19 cellular contexts compared by ENCODE assay signal in the genomic region with DNA sequence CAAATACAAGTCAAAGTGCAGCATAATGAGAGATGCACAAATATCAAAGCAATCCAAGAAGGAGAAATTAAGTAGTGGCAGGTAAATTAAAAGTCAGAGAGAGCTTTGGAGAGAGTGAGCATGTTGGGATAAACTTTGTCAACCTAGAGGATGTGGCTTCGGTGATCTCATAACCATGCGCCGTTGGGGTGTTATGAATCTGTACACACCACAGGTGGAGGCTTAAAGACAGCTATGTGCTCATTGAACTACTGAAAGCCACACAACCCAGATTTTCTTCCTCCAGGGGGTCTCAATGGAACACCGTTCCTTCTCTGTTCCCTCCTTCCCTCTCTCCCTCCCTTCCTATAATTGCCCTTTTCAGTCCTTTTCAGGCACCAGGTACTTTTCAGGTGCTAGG. TPM values are rescaled to one million over a fixed set of nuclear protein-coding genes. Genes with fewer than 3 reads are reported as not detected.
DNase-seq lines count a peak whose midpoint lies in the region; ATAC-seq and TF ChIP-seq lines count a peak whose summit lies in the region.
"Had no signal": no experiment of that assay in that cellular context is flagged by ENCODE, and none has a peak within 500 bp of the region (broad histone marks: within the 10 kb centered on the region; RNA-seq: fewer than 3 reads in every experiment).

No MANE protein-coding gene starts in this region.

- no peak overlapping the region for H3K27ac Mint-ChIP-seq in activated CD4-positive, alpha-beta T cell treated with anti-CD3 and anti-CD28 coated beads, Interleukin-2, amount 10 ng/mL, durations not matched to agents 24 days and 14 days
- H3K27ac Mint-ChIP-seq: activated CD4-positive, alpha-beta T cell treated with anti-CD3 and anti-CD28 coated beads, Interleukin-2, amount 10 ng/mL, durations not matched to agents 7 days and 5 days; activated T-helper 2 cell treated with anti-CD3 and anti-CD28 coated beads, Interferon-gamma antibody, Interleukin-2, Interleukin-4, amounts not matched to agents 10 μg/mL and 5 μg/mL and 100 μg/mL, durations not matched to agents 14 hours and 24 hours and 36 hours; CD4-positive, CD25-positive, alpha-beta regulatory T cell; memory B cell; T-helper 2 cell treated with Interferon-gamma antibody and Interleukin-4, amounts not matched to agents 5 μg/mL and 100 μg/mL, for 36 hours had no signal

- no peak overlapping the region for H3K4me3 Mint-ChIP-seq in activated CD4-positive, alpha-beta T cell treated with anti-CD3 and anti-CD28 coated beads, Interleukin-2, amount 10 ng/mL, durations not matched to agents 24 days and 14 days
- H3K4me3 Mint-ChIP-seq: activated CD4-positive, alpha-beta T cell treated with anti-CD3 and anti-CD28 coated beads, Interleukin-2, amount 10 ng/mL, durations not matched to agents 7 days and 5 days; CD4-positive, CD25-positive, alpha-beta regulatory T cell; memory B cell; T-helper 2 cell treated with Interferon-gamma antibody and Interleukin-4, amounts not matched to agents 5 μg/mL and 100 μg/mL, for 36 hours had no signal

- no peak overlapping the region for H3K4me3 ChIP-seq in mammary epithelial cell (replicated peaks in 1 of 3; ENCODE audit: insufficient read depth in 1 of 3, low read depth in 2 of 3, low read length in 3 of 3)
- H3K4me3 ChIP-seq: HAP-1, stomach had no signal

- no peaks in the 10 kb centered on the region for H3K36me3 ChIP-seq in mammary epithelial cell (ENCODE audit: insufficient read depth, low read length)
- H3K36me3 ChIP-seq: HAP-1, neutrophil, stomach had no signal

- H3K4me1 ChIP-seq in mammary epithelial cell (ENCODE audit: insufficient read depth, low read length) = peaks cover 22% of the 10 kb centered on the region
- H3K4me1 ChIP-seq: HAP-1, stomach had no signal

- no peaks in the 10 kb centered on the region for H4K20me1 ChIP-seq in mammary epithelial cell (ENCODE audit: insufficient read depth, low read length)

- ATAC-seq in sciatic nerve = peak; percentile 9
- ATAC-seq in GM18519 (IDR thresholded peaks at IDR 0.05; ENCODE audit: low FRiP score, unreplicated experiment) = no peak
- no peak for ATAC-seq in HG02798 (IDR thresholded peaks at IDR 0.05; ENCODE audit: poor library complexity, unreplicated experiment)

- no peaks in the 10 kb centered on the region for H3K4me1 Mint-ChIP-seq in activated CD4-positive, alpha-beta T cell treated with anti-CD3 and anti-CD28 coated beads, Interleukin-2, amount 10 ng/mL, durations not matched to agents 24 days and 14 days
- H3K4me1 Mint-ChIP-seq: memory B cell had no signal

- no peaks in the 10 kb centered on the region for H3K9me3 Mint-ChIP-seq in activated CD4-positive, alpha-beta T cell treated with anti-CD3 and anti-CD28 coated beads, Interleukin-2, amount 10 ng/mL, durations not matched to agents 24 days and 14 days
- H3K9me3 Mint-ChIP-seq: activated CD4-positive, alpha-beta T cell treated with anti-CD3 and anti-CD28 coated beads, Interleukin-2, amount 10 ng/mL, durations not matched to agents 7 days and 5 days; activated T-helper 2 cell treated with anti-CD3 and anti-CD28 coated beads, Interferon-gamma antibody, Interleukin-2, Interleukin-4, amounts not matched to agents 10 μg/mL and 5 μg/mL and 100 μg/mL, durations not matched to agents 14 hours and 24 hours and 36 hours; memory B cell; T-helper 2 cell treated with Interferon-gamma antibody and Interleukin-4, amounts not matched to agents 5 μg/mL and 100 μg/mL, for 36 hours had no signal

- H3K9me3 ChIP-seq in mammary epithelial cell (replicated peaks; ENCODE audit: insufficient read depth, low read length) = no peaks in the 10 kb centered on the region
- H3K9me3 ChIP-seq: HAP-1, neutrophil, stomach had no signal

- no peaks in the 10 kb centered on the region for H3K27me3 ChIP-seq in mammary epithelial cell (ENCODE audit: insufficient read depth, low read length)
- H3K27me3 ChIP-seq: neutrophil, stomach had no signal

- 81% methylated on average over 4 of the region's 4 CpGs for WGBS in mammary epithelial cell (ENCODE audit: low coverage, missing lambda C conversion rate)

- H3K79me2 ChIP-seq in mammary epithelial cell (ENCODE audit: insufficient read depth, low read length) = no peaks in the 10 kb centered on the region

- no peak for TF ChIP-seq CTCF in mammary epithelial cell (conservative IDR thresholded peaks at IDR 0.05 in 1 of 2, IDR thresholded peaks at IDR 0.05 in 1 of 2; ENCODE audit: extremely low read depth in 1 of 2, insufficient read depth in 1 of 2, low read depth in 1 of 2, low read length in 2 of 2)

- intact Hi-C loops in activated CD4-positive, alpha-beta T cell treated with anti-CD3 and anti-CD28 coated beads, Interleukin-2, amount 10 ng/mL, durations not matched to agents 24 days and 14 days (cut with micrococcal nuclease) = no loop called here
- intact Hi-C loops in mammary epithelial cell (cut with micrococcal nuclease) = no loop called here
- intact Hi-C loops in sciatic nerve (cut with DNase I) = no loop called here

- H2AFZ ChIP-seq in mammary epithelial cell (ENCODE audit: low read depth, low read length) = peak overlapping the region; percentile 49

- no peak overlapping the region for H3K27ac ChIP-seq in mammary epithelial cell (ENCODE audit: insufficient read depth, low read depth, low read length)
- H3K27ac ChIP-seq: neutrophil, stomach had no signal

- peak overlapping the region; percentile 33 for H3K4me2 ChIP-seq in mammary epithelial cell (ENCODE audit: insufficient read depth, low read depth, low read length)

- H3K27me3 Mint-ChIP-seq in activated CD4-positive, alpha-beta T cell treated with anti-CD3 and anti-CD28 coated beads, Interleukin-2, amount 10 ng/mL, durations not matched to agents 24 days and 14 days = peaks cover 7% of the 10 kb centered on the region

- no peak overlapping the region for H3K9ac ChIP-seq in mammary epithelial cell (ENCODE audit: insufficient read depth, low read length)

- DNase-seq in activated CD4-positive, alpha-beta T cell treated with anti-CD3 and anti-CD28 coated beads for 48 hours = peak; percentile 31
- no peak for DNase-seq in activated CD4-positive, alpha-beta T cell treated with anti-CD3 and anti-CD28 coated beads, Interleukin-2, amount 10 ng/mL, durations not matched to agents 24 days and 14 days
- DNase-seq in M059J (ENCODE audit: low read depth) (peak; percentile 91), mammary epithelial cell (peak; percentile 46), sciatic nerve (ENCODE audit: low spot score) (no peak), NCI-H345 (lab: John Stamatoyannopoulos, UW) (no peak)
- DNase-seq: activated CD4-positive, alpha-beta T cell treated with anti-CD3 and anti-CD28 coated beads, Interleukin-2, amount 10 ng/mL, durations not matched to agents 7 days and 5 days; foreskin melanocyte; NCI-H1048; Right ventricle myocardium superior; stomach had no signal

- dilution Hi-C loops in mammary epithelial cell (cut with HindIII; ENCODE audit: low sequenced_read_pairs) = no loop called here

- in situ Hi-C loops in mammary epithelial cell (cut with MboI; ENCODE audit: low sequenced_read_pairs in 2 of 2) = no loop called here

- BruUV-seq in mammary epithelial cell (replicated peaks; lab: Mats Ljungman, UMichigan) = no TSS peak

- H3K36me3 Mint-ChIP-seq in activated CD4-positive, alpha-beta T cell treated with anti-CD3 and anti-CD28 coated beads, Interleukin-2, amount 10 ng/mL, durations not matched to agents 24 days and 14 days (ENCODE audit: low read depth) = no peaks in the 10 kb centered on the region
- H3K36me3 Mint-ChIP-seq: CD4-positive, CD25-positive, alpha-beta regulatory T cell; memory B cell had no signal

- CTCF ChIA-PET in mammary epithelial cell (lab: Charles Lee; ENCODE audit: low non-redundant PET) = no interaction called here

RNA-seq across cellular contexts. Expression of gene SUCNR1, which starts 52.0 kb away (rescaled TPM):
- not detected in 2 replicates for total RNA-seq in activated CD4-positive, alpha-beta T cell treated with anti-CD3 and anti-CD28 coated beads, Interleukin-2, amount 10 ng/mL, durations not matched to agents 24 days and 14 days
- 1.6 and 3.0 TPM in 2 replicates for total RNA-seq in M059J (2014; rRNA removed; shearing (Covaris generic))
- total RNA-seq in mammary epithelial cell (not detected), sciatic nerve (2.5 TPM)
- not detected for polyA plus RNA-seq in mammary epithelial cell
- not detected for polyA minus RNA-seq in mammary epithelial cell
- total RNA-seq: activated CD4-positive, alpha-beta T cell treated with anti-CD3 and anti-CD28 coated beads, Interleukin-2, amount 10 ng/mL, durations not matched to agents 7 days and 5 days; activated T-helper 2 cell treated with anti-CD3 and anti-CD28 coated beads, Interferon-gamma antibody, Interleukin-2, Interleukin-4, amounts not matched to agents 10 μg/mL and 5 μg/mL and 100 μg/mL, durations not matched to agents 14 hours and 24 hours and 36 hours had no signal
- polyA plus RNA-seq: CD4-positive, CD25-positive, alpha-beta regulatory T cell had no signal

Comparison
In these comparisons a context has a peak if more than half of its experiments do, and no peak if none do; other contexts are left out.
1. DNase-seq: peak in activated CD4-positive, alpha-beta T cell treated with anti-CD3 and anti-CD28 coated beads for 48 hours (single experiment), M059J (single experiment) and mammary epithelial cell (single experiment); none in activated CD4-positive, alpha-beta T cell treated with anti-CD3 and anti-CD28 coated beads, Interleukin-2, amount 10 ng/mL, durations not matched to agents 24 days and 14 days (single experiment), sciatic nerve (single experiment) and NCI-H345 (single experiment).